Comparison of ENCODE assay signal across 8 cellular contexts in genomic region chr16:57185446-57185944, GRCh38. TPM values are rescaled to one million over a fixed set of nuclear protein-coding genes. Genes with fewer than 3 reads are reported as not detected.
DNase-seq lines count a peak whose midpoint lies in the region; ATAC-seq, FAIRE-seq and TF ChIP-seq lines count a peak whose summit lies in the region.

No MANE protein-coding gene starts in this region.

- no peaks in the 10 kb centered on the region for H4K20me1 ChIP-seq in mammary epithelial cell (ENCODE audit: insufficient read depth, low read length)

- H3K9me3 ChIP-seq in mammary epithelial cell (replicated peaks; ENCODE audit: insufficient read depth, low read length): no peaks in the 10 kb centered on the region
- H3K9me3 ChIP-seq in small intestine (ENCODE audit: control insufficient read depth, low read depth): no peaks in the 10 kb centered on the region

- peak overlapping the region; percentile 93 for H2AFZ ChIP-seq in mammary epithelial cell (ENCODE audit: low read depth, low read length)

- BruUV-seq in mammary epithelial cell (replicated peaks; lab: Mats Ljungman, UMichigan): TSS peak; percentile 57

- no peaks in the 10 kb centered on the region; the same call in 1 of the 2 replicates for H3K36me3 ChIP-seq in GM06990 (ENCODE audit: control insufficient read depth, insufficient read depth, low read length)
- no peaks in the 10 kb centered on the region for H3K36me3 ChIP-seq in mammary epithelial cell (ENCODE audit: insufficient read depth, low read length)
- no peaks in the 10 kb centered on the region for H3K36me3 ChIP-seq in small intestine (ENCODE audit: control insufficient read depth in 2 of 2, insufficient read depth in 2 of 2, low read length in 2 of 2)

- ATAC-seq in HG02588 (IDR thresholded peaks at IDR 0.05; ENCODE audit: unreplicated experiment): peak; percentile 36

- peak; percentile 78 for DNase-seq in ACHN
- no peak for DNase-seq in GM06990 (ENCODE audit: extremely low read depth, insufficient read length)
- peak; percentile 55 for DNase-seq in NCI-H226
- peak; percentile 72 for DNase-seq in mammary epithelial cell
- DNase-seq in iPS-NIHi7 (ENCODE audit: extremely low spot score): peak; percentile 35
- DNase-seq in small intestine: peak; percentile 37
- no peak for DNase-seq in epidermal melanocyte (ENCODE audit: insufficient read length, low spot score)

- H3K4me1 ChIP-seq in mammary epithelial cell (ENCODE audit: insufficient read depth, low read length) (peaks cover 17% of the 10 kb centered on the region), small intestine (ENCODE audit: control insufficient read depth in 2 of 2, insufficient read depth in 1 of 2, low read depth in 1 of 2, low read length in 1 of 2) (no peaks in the 10 kb centered on the region)

- peak overlapping the region; percentile 95 for H3K9ac ChIP-seq in mammary epithelial cell (ENCODE audit: insufficient read depth, low read length)

- dilution Hi-C loops in mammary epithelial cell (cut with HindIII; ENCODE audit: low sequenced_read_pairs): no loop called here

- H3K79me2 ChIP-seq in mammary epithelial cell (ENCODE audit: insufficient read depth, low read length): peaks cover 96% of the 10 kb centered on the region

- no peaks in the 10 kb centered on the region for H3K27me3 ChIP-seq in GM06990 (replicated peaks; ENCODE audit: control insufficient read depth, insufficient read depth, low read length)
- no peaks in the 10 kb centered on the region for H3K27me3 ChIP-seq in mammary epithelial cell (ENCODE audit: insufficient read depth, low read length)
- no peaks in the 10 kb centered on the region for H3K27me3 ChIP-seq in small intestine (ENCODE audit: control insufficient read depth in 2 of 2, insufficient read depth in 2 of 2, low read length in 2 of 2)

- in situ Hi-C loops in ACHN (cut with HindIII; ENCODE audit: low pct_ligation_motif_present, low pct_unique_long_range_greater_than_20kb, low sequenced_read_pairs) (no loop called here), mammary epithelial cell (cut with MboI; ENCODE audit: low sequenced_read_pairs in 2 of 2) (no loop called here)

- TF ChIP-seq CTCF in GM06990 (IDR thresholded peaks at IDR 0.05; ENCODE audit: insufficient read depth, low read length, poor library complexity, severe bottlenecking) (no peak), mammary epithelial cell (conservative IDR thresholded peaks at IDR 0.05 in 1 of 2, IDR thresholded peaks at IDR 0.05 in 1 of 2; ENCODE audit: extremely low read depth in 1 of 2, insufficient read depth in 1 of 2, low read depth in 1 of 2, low read length in 2 of 2) (no peak)

- intact Hi-C loops in mammary epithelial cell (cut with micrococcal nuclease): loop anchor here (5.0 kb wide), 1 partner anchor 42 kb away; no protein-coding TSS in a partner anchor

- H3K27ac ChIP-seq in mammary epithelial cell (ENCODE audit: insufficient read depth, low read depth, low read length): peak overlapping the region; percentile 93
- peak overlapping the region; percentile 65 to 98 for H3K27ac ChIP-seq in small intestine (ENCODE audit: low read depth in 1 of 2, low read length in 1 of 2)

- no peak for FAIRE-seq in small intestine (lab: Jason Lieb, UNC)

- H3K4me2 ChIP-seq in mammary epithelial cell (ENCODE audit: insufficient read depth, low read depth, low read length): peak overlapping the region; percentile 91

- WGBS in mammary epithelial cell (ENCODE audit: low coverage, missing lambda C conversion rate): 1% methylated on average over 17 of the region's 37 CpGs
- 0% methylated on average over 37 of the region's 37 CpGs for WGBS in small intestine, 3 donors

- peak overlapping the region; percentile 96 for H3K4me3 ChIP-seq in GM06990 (replicated peaks; ENCODE audit: low read depth, low read length)
- H3K4me3 ChIP-seq in mammary epithelial cell (replicated peaks in 1 of 3; ENCODE audit: insufficient read depth in 1 of 3, low read depth in 2 of 3, low read length in 3 of 3): peak overlapping the region; percentile 95 to 99 (median 99)
- H3K4me3 ChIP-seq in small intestine (ENCODE audit: low read depth in 1 of 2, low read length in 2 of 2): peak overlapping the region; percentile 71 to 91

- CTCF ChIA-PET in mammary epithelial cell (lab: Charles Lee; ENCODE audit: low non-redundant PET): no interaction called here

RNA-seq across cellular contexts. Expression of gene PSME3IP1, which starts 0.3 kb away (rescaled TPM):
- total RNA-seq in mammary epithelial cell: 10 to 100 TPM; 43.2 to 90.0 TPM
- polyA plus RNA-seq in mammary epithelial cell (64.8 TPM), small intestine (10 to 100 TPM; 60.8 to 79.8 (median 61.3) TPM)
- 50.1 TPM for polyA minus RNA-seq in mammary epithelial cell

RNA-seq across cellular contexts. Expression of gene RSPRY1, which starts 0.6 kb away (rescaled TPM):
- 10 to 100 TPM; 46.9 to 47.2 TPM for total RNA-seq in mammary epithelial cell
- polyA plus RNA-seq in mammary epithelial cell (23.4 TPM), small intestine (10 to 100 TPM; 12.4 to 17.4 (median 17.0) TPM)
- polyA minus RNA-seq in mammary epithelial cell: 29.1 TPM

RNA-seq across cellular contexts. Expression of gene ARL2BP, which starts 59.6 kb away (rescaled TPM):
- total RNA-seq in mammary epithelial cell: 10 to 100 TPM; 70.2 to 82.4 TPM
- polyA plus RNA-seq in mammary epithelial cell (87.9 TPM), small intestine (10 to 100 TPM; 18.8 to 30.3 (median 24.9) TPM)
- 48.9 TPM for polyA minus RNA-seq in mammary epithelial cell

Comparison
In these comparisons a context has a peak if more than half of its experiments do, and no peak if none do; other contexts are left out.
1. DNase-seq: peak in ACHN (single experiment), NCI-H226 (single experiment), mammary epithelial cell (single experiment), iPS-NIHi7 (single experiment) and small intestine (single experiment); none in GM06990 (single experiment) and epidermal melanocyte (single experiment).
2. Peak in every context shown above with its lines, with median percentiles within 50 percentile points of each other: H3K4me3 ChIP-seq.